In genomic region chr16:6803171-6803570, GRCh38 we compare ENCODE assay signal across 29 cellular contexts.
"Had no signal": no experiment of that assay in that cellular context is flagged by ENCODE, and none has a peak within 500 bp of the region (broad histone marks: within the 10 kb centered on the region; RNA-seq: fewer than 3 reads in every experiment).

No MANE protein-coding gene starts in this region.

- H3K9me3 Mint-ChIP-seq: mesothelial cell of epicardium, nephron progenitor cell, neural progenitor cell had no signal

- ATAC-seq: heart right ventricle; left colon; left lung; lower lobe of right lung; natural killer cell; right lobe of liver; stimulated activated naive B cell treated with anti-CD40 and anti-IgM and Interleukin-4, amounts not matched to agents 10 μg/mL and 1 μg/mL and 100 μg/mL, for 72 hours had no signal

- H3K27me3 Mint-ChIP-seq: naive B cell; stimulated activated naive B cell treated with anti-CD40 and anti-IgM and Interleukin-4, amounts not matched to agents 10 μg/mL and 1 μg/mL and 100 μg/mL, for 72 hours; stimulated activated naive CD8-positive, alpha-beta T cell treated with anti-CD3 and anti-CD28 coated beads, Interleukin-15, Interleukin-2, amounts not matched to agents 100 ng/mL and 50 ng/mL, for 24 hours had no signal

- H3K4me1 Mint-ChIP-seq: mesothelial cell of epicardium; naive B cell; natural killer cell; nephron progenitor cell; neural progenitor cell; stimulated activated naive B cell treated with anti-CD40 and anti-IgM and Interleukin-4, amounts not matched to agents 10 μg/mL and 1 μg/mL and 100 μg/mL, for 72 hours had no signal

- H3K36me3 Mint-ChIP-seq: mesothelial cell of epicardium; naive B cell; natural killer cell; neural progenitor cell; stimulated activated naive B cell treated with anti-CD40 and anti-IgM and Interleukin-4, amounts not matched to agents 10 μg/mL and 1 μg/mL and 100 μg/mL, for 72 hours had no signal

- DNase-seq: heart right ventricle; kidney; left colon; left lung; lower lobe of right lung; mammary epithelial cell; mesendoderm; naive B cell; natural killer cell; nephron progenitor cell; occipital lobe; right lobe of liver; stimulated activated CD4-positive, alpha-beta T cell treated with anti-CD3 and anti-CD28 coated beads, Interleukin-15, amount 100 ng/mL, for 24 hours; stimulated activated CD4-positive, alpha-beta T cell treated with anti-CD3 and anti-CD28 coated beads, Interleukin-2, amount 100 ng/mL, for 24 hours; stimulated activated CD4-positive, alpha-beta T cell treated with anti-CD3 and anti-CD28 coated beads, Interleukin-4, amount 100 ng/mL, for 1 hour; stimulated activated naive B cell treated with anti-CD40 and anti-IgM and Interleukin-4, amounts not matched to agents 10 μg/mL and 1 μg/mL and 100 μg/mL, for 72 hours; testis; thyroid gland; transverse colon; upper lobe of left lung had no signal

- H3K27ac Mint-ChIP-seq: mesothelial cell of epicardium; naive B cell; natural killer cell; nephron progenitor cell; neural progenitor cell; progenitor cell of endocrine pancreas; stimulated activated naive B cell treated with anti-CD40 and anti-IgM and Interleukin-4, amounts not matched to agents 10 μg/mL and 1 μg/mL and 100 μg/mL, for 72 hours; stimulated activated naive CD8-positive, alpha-beta T cell treated with anti-CD3 and anti-CD28 coated beads, Interleukin-15, Interleukin-2, amounts not matched to agents 100 ng/mL and 50 ng/mL, for 24 hours had no signal

- H3K27ac ChIP-seq: heart right ventricle, hepatocyte, left lung, lower lobe of right lung, neural progenitor cell, neutrophil, parathyroid adenoma, right atrium auricular region, right lobe of liver, testis, thyroid gland, transverse colon, upper lobe of left lung, vagina had no signal

- H3K4me3 Mint-ChIP-seq: mesothelial cell of epicardium; naive B cell; natural killer cell; nephron progenitor cell; neural progenitor cell; stimulated activated naive B cell treated with anti-CD40 and anti-IgM and Interleukin-4, amounts not matched to agents 10 μg/mL and 1 μg/mL and 100 μg/mL, for 72 hours; stimulated activated naive CD8-positive, alpha-beta T cell treated with anti-CD3 and anti-CD28 coated beads, Interleukin-15, Interleukin-2, amounts not matched to agents 100 ng/mL and 50 ng/mL, for 24 hours had no signal
